ENCODE assay signal across 8 cellular contexts in the genomic region with DNA sequence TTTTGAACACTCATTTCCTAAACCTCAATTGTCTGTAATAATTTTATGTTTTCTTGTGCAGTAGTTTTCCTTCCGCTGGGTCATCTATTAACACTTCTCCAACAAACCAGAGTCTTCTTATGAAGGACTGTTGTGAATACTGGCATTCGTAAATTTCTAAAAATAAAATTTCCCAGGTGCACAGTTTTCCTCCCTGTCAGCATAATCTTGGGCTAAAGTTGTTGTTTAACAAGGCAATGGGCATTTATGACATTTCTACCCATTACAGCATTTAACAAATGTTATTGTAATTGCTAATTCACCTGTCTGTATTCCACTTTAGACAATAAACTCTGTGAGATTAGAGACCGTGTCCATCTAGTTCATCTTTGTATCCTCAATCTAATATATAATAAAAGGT. TPM values are rescaled to one million over a fixed set of nuclear protein-coding genes. Genes with fewer than 3 reads are reported as not detected.
A peak's percentile ranks its signal among the peaks of the same experiment; 100 is the strongest.
DNase-seq lines count a peak whose midpoint lies in the region; ATAC-seq and TF ChIP-seq lines count a peak whose summit lies in the region.

No MANE protein-coding gene starts in this region.

- H3K9me3 ChIP-seq in MG63 (no peaks in the 10 kb centered on the region), duodenal mucosa (ENCODE audit: control insufficient read depth in 1 of 2, low read length in 2 of 2) (no peaks in the 10 kb centered on the region), neural progenitor cell (ENCODE audit: low read depth) (no peaks in the 10 kb centered on the region)

- no peaks in the 10 kb centered on the region for H4K20me1 ChIP-seq in neural progenitor cell (ENCODE audit: low read depth)

- H3K36me3 ChIP-seq in MG63: peaks cover 51% of the 10 kb centered on the region
- H3K36me3 ChIP-seq in duodenal mucosa (ENCODE audit: control insufficient read depth in 1 of 2, insufficient read depth in 2 of 2, low read length in 2 of 2): no peaks in the 10 kb centered on the region
- H3K36me3 ChIP-seq in neural progenitor cell: no peaks in the 10 kb centered on the region

- H3K4me2 ChIP-seq in neural progenitor cell: peak overlapping the region; percentile 97

- no peak overlapping the region for H3K27ac Mint-ChIP-seq in neural progenitor cell

- H3K4me1 Mint-ChIP-seq in neural progenitor cell: peaks cover 21% of the 10 kb centered on the region

- no peak for ATAC-seq in foreskin keratinocyte
- no peak for ATAC-seq in HG03439 (IDR thresholded peaks at IDR 0.05; ENCODE audit: unreplicated experiment)

- peak overlapping the region; percentile 93 for H3K4me3 Mint-ChIP-seq in neural progenitor cell

- H3K27me3 ChIP-seq in MG63 (no peaks in the 10 kb centered on the region), duodenal mucosa (ENCODE audit: control insufficient read depth in 1 of 2, insufficient read depth in 2 of 2, low read length in 2 of 2) (peaks cover 4% of the 10 kb centered on the region in 2 donors), neural progenitor cell (peaks cover 33% of the 10 kb centered on the region), foreskin keratinocyte (no peaks in the 10 kb centered on the region)

- peaks cover 5% of the 10 kb centered on the region for H3F3A ChIP-seq in neural progenitor cell (ENCODE audit: low read depth)

- H3K9me3 Mint-ChIP-seq in neural progenitor cell: no peaks in the 10 kb centered on the region

- peak overlapping the region; percentile 96 for H3K4me3 ChIP-seq in MG63
- H3K4me3 ChIP-seq in duodenal mucosa (ENCODE audit: low read depth in 1 of 2, low read length in 2 of 2): peak overlapping the region; percentile 98 to 99
- H3K4me3 ChIP-seq in neural progenitor cell: peak overlapping the region; percentile 71

- H3K79me2 ChIP-seq in neural progenitor cell (ENCODE audit: low read depth): no peaks in the 10 kb centered on the region

- DNase-seq in MG63 (no peak), neural progenitor cell (ENCODE audit: low spot score) (no peak), activated gamma-delta T cell (lab: John Stamatoyannopoulos, UW) (no peak), foreskin keratinocyte (no peak), NCI-H2227 (lab: John Stamatoyannopoulos, UW; ENCODE audit: unreplicated experiment) (no peak)

- H3K27ac ChIP-seq in C4-2B (peak overlapping the region; percentile 62), duodenal mucosa (ENCODE audit: low read depth, low read length) (no peak overlapping the region), neural progenitor cell (no peak overlapping the region), foreskin keratinocyte (no peak overlapping the region)

- H2AFZ ChIP-seq in neural progenitor cell (replicated peaks): peak overlapping the region; percentile 97

- no peak for TF ChIP-seq CTCF in C4-2B (conservative IDR thresholded peaks at IDR 0.05)
- no peak for TF ChIP-seq CTCF in neural progenitor cell (IDR thresholded peaks at IDR 0.05)
- TF ChIP-seq CTCF in foreskin keratinocyte (conservative IDR thresholded peaks at IDR 0.05): no peak

- H3K4me1 ChIP-seq in duodenal mucosa (ENCODE audit: control insufficient read depth in 1 of 2, insufficient read depth in 2 of 2, low read length in 2 of 2) (peaks cover 20 to 24% of the 10 kb centered on the region in 2 donors), neural progenitor cell (peaks cover 8% of the 10 kb centered on the region), foreskin keratinocyte (peaks cover 3% of the 10 kb centered on the region)

- H3K27me3 Mint-ChIP-seq in neural progenitor cell (ENCODE audit: insufficient read depth, low read depth): peaks cover 4% of the 10 kb centered on the region

- H3K36me3 Mint-ChIP-seq in neural progenitor cell: no peaks in the 10 kb centered on the region

- H3K9ac ChIP-seq in duodenal mucosa (ENCODE audit: low read depth in 1 of 2, low read length in 2 of 2) (peak overlapping the region; percentile 68 to 85), neural progenitor cell (no peak overlapping the region)

RNA-seq across cellular contexts. Expression of gene SCFD2, which starts 1.2 kb away (rescaled TPM):
- total RNA-seq in MG63 (2014; rRNA removed; shearing (Covaris generic); ENCODE audit: low replicate concordance): 92.3 and 119 TPM in 2 replicates
- total RNA-seq in neural progenitor cell (ENCODE audit: low replicate concordance): 4.4 and 4.8 TPM in 2 replicates
- total RNA-seq in foreskin keratinocyte: 15.0 and 16.7 TPM in 2 replicates
- polyA plus RNA-seq in foreskin keratinocyte: 6.3 and 8.1 TPM in 2 replicates

RNA-seq across cellular contexts. Expression of gene FIP1L1, which starts 12.8 kb away (rescaled TPM):
- total RNA-seq in MG63 (2014; rRNA removed; shearing (Covaris generic); ENCODE audit: low replicate concordance): 244 and 278 TPM in 2 replicates
- total RNA-seq in neural progenitor cell (ENCODE audit: low replicate concordance) (66.5 and 88.5 TPM in 2 replicates), foreskin keratinocyte (65.6 and 68.8 TPM in 2 replicates)
- polyA plus RNA-seq in foreskin keratinocyte: 35.2 and 43.9 TPM in 2 replicates
